Comparison of ENCODE assay signal across 9 cellular contexts in the genomic region with DNA sequence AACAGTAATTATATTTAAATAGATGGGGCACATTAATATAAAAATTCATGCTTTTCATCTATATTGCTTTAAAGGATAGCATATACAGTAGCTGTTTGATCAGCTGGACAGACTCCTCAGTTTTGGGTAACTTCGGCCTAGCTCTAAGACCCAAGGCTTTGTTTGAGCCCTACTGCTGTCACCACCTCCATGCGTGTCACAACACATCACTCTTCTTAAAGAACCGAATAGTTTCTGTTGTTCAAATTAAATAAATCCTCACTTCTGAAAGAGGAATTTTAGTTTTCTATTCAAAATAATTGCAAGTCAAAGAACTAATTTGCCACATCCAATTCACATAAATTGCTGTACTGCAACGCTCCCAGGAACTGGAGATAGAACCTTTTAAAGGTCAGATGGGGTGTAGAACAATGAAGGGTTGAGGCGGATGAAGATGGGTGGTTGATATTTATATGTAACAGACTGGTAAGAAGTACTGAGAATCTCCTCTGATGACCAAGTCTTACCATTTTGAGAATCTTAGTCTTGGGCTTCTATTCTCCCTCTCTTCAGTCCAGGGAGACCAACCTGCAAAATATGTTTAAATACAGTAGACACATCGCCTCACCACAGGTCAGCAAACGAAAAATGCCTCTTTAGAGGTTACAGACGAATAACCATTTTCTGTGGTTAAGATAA. TPM values are rescaled to one million over a fixed set of nuclear protein-coding genes. Genes with fewer than 3 reads are reported as not detected.
DNase-seq lines count a peak whose midpoint lies in the region; ATAC-seq and TF ChIP-seq lines count a peak whose summit lies in the region.
"Had no signal": no experiment of that assay in that cellular context is flagged by ENCODE, and none has a peak within 500 bp of the region (broad histone marks: within the 10 kb centered on the region; RNA-seq: fewer than 3 reads in every experiment).

No MANE protein-coding gene starts in this region.

- ATAC-seq in heart left ventricle (no peak), left cardiac atrium (no peak)
- no peak for ATAC-seq in activated naive CD8-positive, alpha-beta T cell treated with anti-CD3 and anti-CD28 coated beads, Interleukin-2, amount 10 ng/mL, durations not matched to agents 7 days and 5 days (ENCODE audit: low read depth)

- 8 to 22% (median 17%) methylated on average over 8 of the region's 8 CpGs for WGBS in heart left ventricle, 4 donors
- WGBS in transverse colon (ENCODE audit: low coverage in 1 of 2), 2 donors, result 57 to 70% methylated on average over 8 of the region's 8 CpGs

- POLR2A ChIA-PET in activated naive CD8-positive, alpha-beta T cell treated with anti-CD3 and anti-CD28 coated beads, Interleukin-2, amount 10 ng/mL, durations not matched to agents 7 days and 5 days (lab: Charles Lee), result no interaction called here
- POLR2A ChIA-PET in CD8-positive, alpha-beta memory T cell (lab: Charles Lee), result no interaction called here

- peaks cover 15% of the 10 kb centered on the region for H3K36me3 Mint-ChIP-seq in activated naive CD8-positive, alpha-beta T cell treated with anti-CD3 and anti-CD28 coated beads, Interleukin-2, amount 10 ng/mL, durations not matched to agents 7 days and 5 days
- no peaks in the 10 kb centered on the region for H3K36me3 Mint-ChIP-seq in CD8-positive, alpha-beta memory T cell

- TF ChIP-seq POLR2A in heart left ventricle (IDR thresholded peaks at IDR 0.05) (no peak), transverse colon (IDR thresholded peaks at IDR 0.05) (no peak)

- H3K27me3 Mint-ChIP-seq in activated naive CD8-positive, alpha-beta T cell treated with anti-CD3 and anti-CD28 coated beads, Interleukin-2, amount 10 ng/mL, durations not matched to agents 7 days and 5 days, result no peaks in the 10 kb centered on the region
- H3K27me3 Mint-ChIP-seq in CD8-positive, alpha-beta memory T cell, result peaks cover 5 to 41% of the 10 kb centered on the region in 2 donors

- in situ Hi-C loops in transverse colon (cut with MboI; ENCODE audit: low pct_ligation_motif_present in 1 of 4, low pct_unique_long_range_greater_than_20kb in 1 of 4, low sequenced_read_pairs in 3 of 4), result no loop called here

- H3K4me1 ChIP-seq in heart left ventricle (peaks cover 0 to 45% (median 32%) of the 10 kb centered on the region in 12 donors), transverse colon (peaks cover 0 to 22% (median 16%) of the 10 kb centered on the region in 4 donors)
- no peaks in the 10 kb centered on the region for H3K4me1 ChIP-seq in CD8-positive, alpha-beta memory T cell (ENCODE audit: insufficient read depth, low read length)

- TF ChIP-seq CTCF in heart left ventricle (IDR thresholded peaks at IDR 0.05) (no peak), kidney epithelial cell (IDR thresholded peaks at IDR 0.05; ENCODE audit: insufficient read depth, low read length, poor library complexity, severe bottlenecking) (no peak), transverse colon (IDR thresholded peaks at IDR 0.05) (no peak)

- H3K27ac Mint-ChIP-seq in activated naive CD8-positive, alpha-beta T cell treated with anti-CD3 and anti-CD28 coated beads, Interleukin-2, amount 10 ng/mL, durations not matched to agents 7 days and 5 days, result no peak overlapping the region
- no peak overlapping the region for H3K27ac Mint-ChIP-seq in CD8-positive, alpha-beta memory T cell

- CTCF ChIA-PET in CD8-positive, alpha-beta memory T cell (lab: Charles Lee), result no interaction called here

- H3K9me3 Mint-ChIP-seq in activated naive CD8-positive, alpha-beta T cell treated with anti-CD3 and anti-CD28 coated beads, Interleukin-2, amount 10 ng/mL, durations not matched to agents 7 days and 5 days, result peaks cover 3% of the 10 kb centered on the region
- no peaks in the 10 kb centered on the region for H3K9me3 Mint-ChIP-seq in CD8-positive, alpha-beta memory T cell

- H3K27me3 ChIP-seq in heart left ventricle, result no peaks in the 10 kb centered on the region
- H3K27me3 ChIP-seq in kidney epithelial cell (ENCODE audit: control insufficient read depth, insufficient read depth, low read length), result no peaks in the 10 kb centered on the region
- H3K27me3 ChIP-seq in transverse colon, result no peaks in the 10 kb centered on the region
- H3K27me3 ChIP-seq in CD8-positive, alpha-beta memory T cell (ENCODE audit: insufficient read depth, low read length, poor library complexity, severe bottlenecking), result no peaks in the 10 kb centered on the region

- TF ChIP-seq EP300 in transverse colon (IDR thresholded peaks at IDR 0.05; ENCODE audit: low read depth), result no peak

- DNase-seq in heart left ventricle, result no peak
- DNase-seq in left cardiac atrium, result no peak
- DNase-seq in activated naive CD8-positive, alpha-beta T cell treated with anti-CD3 and anti-CD28 coated beads, Interleukin-2, amount 10 ng/mL, durations not matched to agents 7 days and 5 days, result no peak
- no peak for DNase-seq in kidney epithelial cell (ENCODE audit: low read depth)
- DNase-seq in transverse colon, result no peak
- DNase-seq in CD8-positive, alpha-beta memory T cell, result no peak
- no peak for DNase-seq in NCI-H1092 treated with DMSO at 0.1 percent for 48 hours (lab: John Stamatoyannopoulos, UW)
- DNase-seq in GM03348 (ENCODE audit: low spot score), result no peak
- DNase-seq: activated CD4-positive, alpha-beta T cell treated with anti-CD3 and anti-CD28 coated beads, Interleukin-2, amount 50 U/mL, for 1 hour had no signal

- peaks cover 20% of the 10 kb centered on the region for H3K4me1 Mint-ChIP-seq in activated naive CD8-positive, alpha-beta T cell treated with anti-CD3 and anti-CD28 coated beads, Interleukin-2, amount 10 ng/mL, durations not matched to agents 7 days and 5 days
- peaks cover 13 to 19% (median 13%) of the 10 kb centered on the region in 3 donors for H3K4me1 Mint-ChIP-seq in CD8-positive, alpha-beta memory T cell

- H3K27ac ChIP-seq in heart left ventricle (peak overlapping the region; percentile 11 to 96 (median 88)), transverse colon (peak overlapping the region; percentile 90 to 95 (median 93))
- H3K27ac ChIP-seq in CD8-positive, alpha-beta memory T cell (ENCODE audit: low read depth, low read length), result no peak overlapping the region

- H3K36me3 ChIP-seq in heart left ventricle (no peaks in the 10 kb centered on the region), kidney epithelial cell (ENCODE audit: control insufficient read depth, insufficient read depth, low read length) (no peaks in the 10 kb centered on the region), transverse colon (no peaks in the 10 kb centered on the region)
- no peaks in the 10 kb centered on the region for H3K36me3 ChIP-seq in CD8-positive, alpha-beta memory T cell (ENCODE audit: insufficient read depth, low read length)

- H3K9me3 ChIP-seq in heart left ventricle, result no peaks in the 10 kb centered on the region
- no peaks in the 10 kb centered on the region for H3K9me3 ChIP-seq in transverse colon
- H3K9me3 ChIP-seq in CD8-positive, alpha-beta memory T cell (ENCODE audit: low read length), result no peaks in the 10 kb centered on the region

- H3K4me3 Mint-ChIP-seq in activated naive CD8-positive, alpha-beta T cell treated with anti-CD3 and anti-CD28 coated beads, Interleukin-2, amount 10 ng/mL, durations not matched to agents 7 days and 5 days, result peak overlapping the region; percentile 90
- peak overlapping the region in 2 of 7 donors; percentile 18 to 35 for H3K4me3 Mint-ChIP-seq in CD8-positive, alpha-beta memory T cell

- intact Hi-C loops in heart left ventricle (cut with DNase I) (loop anchor here (2.0 to 10.0 kb wide), 9 partner anchors 73 to 392 kb away; no protein-coding TSS in a partner anchor), left cardiac atrium (cut with DNase I) (no loop called here), transverse colon (cut with DNase I; ENCODE audit: low total_unique reads) (no loop called here)

- H3K4me3 ChIP-seq in heart left ventricle, result peak overlapping the region in 10 of 12 donors; percentile 60 to 89 (median 72)
- peak overlapping the region; percentile 61 for H3K4me3 ChIP-seq in kidney epithelial cell (ENCODE audit: low read depth, low read length)
- peak overlapping the region in 2 of 4 donors; percentile 15 to 58 for H3K4me3 ChIP-seq in transverse colon
- H3K4me3 ChIP-seq in CD8-positive, alpha-beta memory T cell (ENCODE audit: low read length), result no peak overlapping the region

RNA-seq across cellular contexts. Expression of gene NREP, which starts 1.6 kb away (rescaled TPM):
- total RNA-seq in heart left ventricle, result 10 to 100 TPM in 8 of 9 donors, 1 to 10 TPM in 1; 8.1 to 71.8 (median 43.3) TPM
- 10 to 100 TPM; 20.0 to 25.8 TPM for polyA plus RNA-seq in heart left ventricle
- 10 to 100 TPM; 12.8 to 22.5 TPM for total RNA-seq in left cardiac atrium
- 10 to 100 TPM; 19.6 to 20.2 TPM for total RNA-seq in activated naive CD8-positive, alpha-beta T cell treated with anti-CD3 and anti-CD28 coated beads, Interleukin-2, amount 10 ng/mL, durations not matched to agents 7 days and 5 days
- total RNA-seq in kidney epithelial cell, result 140 and 154 TPM in 2 replicates
- total RNA-seq in transverse colon, result 10 to 100 TPM in 2 of 4 donors, 1 to 10 TPM in 2; 6.0 to 42.0 (median 10.2) TPM
- total RNA-seq in CD8-positive, alpha-beta memory T cell, result 1 to 10 TPM; 3.6 to 3.9 TPM
- 1.9 TPM for polyA plus RNA-seq in CD8-positive, alpha-beta memory T cell

Comparison
In these comparisons a context has a peak if more than half of its experiments do, and no peak if none do; other contexts are left out.
1. intact Hi-C loops: an anchor here in heart left ventricle (2.0 to 10.0 kb wide); none called in left cardiac atrium and transverse colon.